9 cellular contexts compared by ENCODE assay signal in genomic region chr4:107993969-107994368, GRCh38.
DNase-seq lines count a peak whose midpoint lies in the region; ATAC-seq and TF ChIP-seq lines count a peak whose summit lies in the region.
"Had no signal": no experiment of that assay in that cellular context is flagged by ENCODE, and none has a peak within 500 bp of the region (broad histone marks: within the 10 kb centered on the region; RNA-seq: fewer than 3 reads in every experiment).

No MANE protein-coding gene starts in this region.

- peak overlapping the region; percentile 15; the same call in 1 of the 2 replicates for H3K4me3 ChIP-seq in WERI-Rb-1 (ENCODE audit: low read depth, low read length)

- peak; percentile 31 for ATAC-seq in GM18499 (IDR thresholded peaks at IDR 0.05; ENCODE audit: insufficient read depth, unreplicated experiment)
- peak; percentile 29 for ATAC-seq in GM19467 (IDR thresholded peaks at IDR 0.05; ENCODE audit: unreplicated experiment)
- ATAC-seq in HG03108 (IDR thresholded peaks at IDR 0.05; ENCODE audit: unreplicated experiment): peak; percentile 50

- no peak for DNase-seq in WERI-Rb-1
- DNase-seq in pons (ENCODE audit: low spot score): no peak
- no peak for DNase-seq in activated T-cell treated with anti-CD3 and anti-CD28 coated beads, Interleukin-2, amount 50 U/mL, for 48 hours
- DNase-seq in posterior cingulate gyrus: no peak
- no peak for DNase-seq in NCI-H345 (lab: John Stamatoyannopoulos, UW)
- DNase-seq: activated gamma-delta T cell had no signal

- H3K27ac ChIP-seq in WERI-Rb-1: no peak overlapping the region

- H3K27me3 ChIP-seq in WERI-Rb-1 (ENCODE audit: insufficient read depth, low read depth, severe bottlenecking): no peaks in the 10 kb centered on the region

- no peaks in the 10 kb centered on the region for H3K9me3 ChIP-seq in WERI-Rb-1 (ENCODE audit: severe bottlenecking)

- TF ChIP-seq CTCF in WERI-Rb-1 (IDR thresholded peaks at IDR 0.05; ENCODE audit: low read depth, low read length): no peak

- H3K36me3 ChIP-seq in WERI-Rb-1: peaks cover 37% of the 10 kb centered on the region

- intact Hi-C loops in posterior cingulate gyrus (cut with DNase I): no loop called here
